13 cellular contexts compared by ENCODE assay signal in the genomic region with DNA sequence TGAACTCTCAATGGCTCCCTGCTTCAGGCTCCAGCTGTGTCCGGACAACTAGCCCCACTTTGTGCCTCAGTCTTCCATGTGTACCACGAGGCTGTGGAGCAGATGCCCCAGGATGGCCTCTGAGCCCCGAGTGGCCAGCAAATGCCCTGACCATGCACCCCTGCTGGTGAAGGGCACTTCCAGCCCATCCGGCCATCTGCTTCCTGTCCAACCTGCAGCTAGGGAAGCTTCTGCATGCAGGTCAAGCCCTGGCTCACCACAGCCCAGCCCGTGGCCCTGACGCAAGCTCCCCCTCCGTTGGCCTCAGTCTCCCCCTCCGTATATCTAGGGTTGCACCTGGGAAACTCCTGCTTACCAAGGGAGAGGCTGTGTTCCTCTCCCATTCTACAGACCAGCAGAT. TPM values are rescaled to one million over a fixed set of nuclear protein-coding genes. Genes with fewer than 3 reads are reported as not detected.
DNase-seq lines count a peak whose midpoint lies in the region; ATAC-seq and TF ChIP-seq lines count a peak whose summit lies in the region.
"Had no signal": no experiment of that assay in that cellular context is flagged by ENCODE, and none has a peak within 500 bp of the region (broad histone marks: within the 10 kb centered on the region; RNA-seq: fewer than 3 reads in every experiment).

No MANE protein-coding gene starts in this region.

- ATAC-seq in mucosa of descending colon: no peak

- H3K9me3 ChIP-seq in mucosa of descending colon (no peaks in the 10 kb centered on the region), tibial artery (no peaks in the 10 kb centered on the region)

- H3K36me3 Mint-ChIP-seq in activated T-helper 1 cell treated with anti-CD3 and anti-CD28 coated beads, Interleukin-12 subunit alpha, Interleukin-12 subunit beta, Interleukin-2, Interleukin-4 antibody, amounts not matched to agents 30 ng/mL and 10 ng/mL and 1 ng/mL, durations not matched to agents 14 hours and 24 hours and 36 hours (ENCODE audit: low read depth): peaks cover 35% of the 10 kb centered on the region
- H3K36me3 Mint-ChIP-seq in endothelial cell (ENCODE audit: low read depth, unreplicated experiment) (peaks cover 8% of the 10 kb centered on the region), progenitor cell of endocrine pancreas (ENCODE audit: insufficient read depth) (peaks cover 1% of the 10 kb centered on the region)
- peaks cover 61% of the 10 kb centered on the region for H3K36me3 Mint-ChIP-seq in activated T-cell treated with anti-CD3 and anti-CD28 coated beads, Interleukin-2, amount 50 U/mL, for 24 hours (ENCODE audit: low read depth)

- DNase-seq in activated T-helper 1 cell treated with anti-CD3 and anti-CD28 coated beads, Interleukin-12 subunit alpha, Interleukin-12 subunit beta, Interleukin-2, Interleukin-4 antibody, amounts not matched to agents 30 ng/mL and 10 ng/mL and 1 ng/mL, durations not matched to agents 14 hours and 24 hours and 36 hours (ENCODE audit: low spot score): no peak
- peak; percentile 42 for DNase-seq in endothelial cell (ENCODE audit: low spot score)
- DNase-seq in mucosa of descending colon: peak in 2 of 3 donors; percentile 42 to 62
- peak in 1 of 2 donors; percentile 73 for DNase-seq in tibial artery
- no peak for DNase-seq in activated T-cell treated with anti-CD3 and anti-CD28 coated beads, Interleukin-2, amount 50 U/mL, for 24 hours
- DNase-seq in NK-92 treated with Interleukin-12 subunit alpha and Interleukin-12 subunit beta, amount 100 ng/mL, for 24 hours (lab: John Stamatoyannopoulos, UW): no peak
- no peak for DNase-seq in progenitor cell of endocrine pancreas (ENCODE audit: low spot score, unreplicated experiment)
- DNase-seq: activated CD4-positive, alpha-beta T cell treated with anti-CD3 and anti-CD28 coated beads, Interleukin-2, amount 50 U/mL, for 1 hour; COR-L47; NCI-H2029; stimulated activated CD4-positive, alpha-beta T cell treated with anti-CD3 and anti-CD28 coated beads, Interleukin-2, amount 100 ng/mL, for 24 hours; stimulated activated naive CD4-positive, alpha-beta T cell treated with Interleukin-2 at 50 U/mL for 16 hours had no signal

- H3K9me3 Mint-ChIP-seq in activated T-helper 1 cell treated with anti-CD3 and anti-CD28 coated beads, Interleukin-12 subunit alpha, Interleukin-12 subunit beta, Interleukin-2, Interleukin-4 antibody, amounts not matched to agents 30 ng/mL and 10 ng/mL and 1 ng/mL, durations not matched to agents 14 hours and 24 hours and 36 hours: no peaks in the 10 kb centered on the region
- H3K9me3 Mint-ChIP-seq in endothelial cell (ENCODE audit: unreplicated experiment) (no peaks in the 10 kb centered on the region), progenitor cell of endocrine pancreas (ENCODE audit: low read depth) (no peaks in the 10 kb centered on the region)
- no peaks in the 10 kb centered on the region for H3K9me3 Mint-ChIP-seq in activated T-cell treated with anti-CD3 and anti-CD28 coated beads, Interleukin-2, amount 50 U/mL, for 24 hours

- no peak overlapping the region for H3K4me3 ChIP-seq in mucosa of descending colon
- H3K4me3 ChIP-seq in tibial artery: no peak overlapping the region

- H3K36me3 ChIP-seq in mucosa of descending colon (ENCODE audit: low read depth) (no peaks in the 10 kb centered on the region), tibial artery (peaks cover 11 to 34% (median 21%) of the 10 kb centered on the region in 3 donors)

- H3K4me1 ChIP-seq in mucosa of descending colon (ENCODE audit: low read depth): peaks cover 15% of the 10 kb centered on the region
- peaks cover 0 to 78% (median 69%) of the 10 kb centered on the region in 4 donors for H3K4me1 ChIP-seq in tibial artery

- peak overlapping the region; percentile 23 to 100 for H3K27ac ChIP-seq in tibial artery
- H3K27ac ChIP-seq: KMS-11 had no signal

- no peaks in the 10 kb centered on the region for H3K27me3 ChIP-seq in tibial artery

- peaks cover 62% of the 10 kb centered on the region for H3K4me1 Mint-ChIP-seq in activated T-helper 1 cell treated with anti-CD3 and anti-CD28 coated beads, Interleukin-12 subunit alpha, Interleukin-12 subunit beta, Interleukin-2, Interleukin-4 antibody, amounts not matched to agents 30 ng/mL and 10 ng/mL and 1 ng/mL, durations not matched to agents 14 hours and 24 hours and 36 hours (ENCODE audit: low read depth)
- H3K4me1 Mint-ChIP-seq in endothelial cell (ENCODE audit: unreplicated experiment): peaks cover 52% of the 10 kb centered on the region
- peaks cover 79% of the 10 kb centered on the region for H3K4me1 Mint-ChIP-seq in activated T-cell treated with anti-CD3 and anti-CD28 coated beads, Interleukin-2, amount 50 U/mL, for 24 hours (ENCODE audit: low read depth)
- H3K4me1 Mint-ChIP-seq in progenitor cell of endocrine pancreas (ENCODE audit: low read depth): peaks cover 16% of the 10 kb centered on the region

- intact Hi-C loops in activated T-helper 1 cell treated with anti-CD3 and anti-CD28 coated beads, Interleukin-12 subunit alpha, Interleukin-12 subunit beta, Interleukin-2, Interleukin-4 antibody, amounts not matched to agents 30 ng/mL and 10 ng/mL and 1 ng/mL, durations not matched to agents 14 hours and 24 hours and 36 hours (cut with micrococcal nuclease): no loop called here
- intact Hi-C loops in mucosa of descending colon (cut with DNase I, micrococcal nuclease): no loop called here
- intact Hi-C loops in tibial artery (cut with DNase I; ENCODE audit: low total_unique reads): no loop called here

- peak overlapping the region; percentile 22 for H3K4me3 Mint-ChIP-seq in activated T-helper 1 cell treated with anti-CD3 and anti-CD28 coated beads, Interleukin-12 subunit alpha, Interleukin-12 subunit beta, Interleukin-2, Interleukin-4 antibody, amounts not matched to agents 30 ng/mL and 10 ng/mL and 1 ng/mL, durations not matched to agents 14 hours and 24 hours and 36 hours
- H3K4me3 Mint-ChIP-seq in endothelial cell (ENCODE audit: unreplicated experiment) (no peak overlapping the region), progenitor cell of endocrine pancreas (ENCODE audit: low read depth) (no peak overlapping the region)
- H3K4me3 Mint-ChIP-seq in activated T-cell treated with anti-CD3 and anti-CD28 coated beads, Interleukin-2, amount 50 U/mL, for 24 hours: no peak overlapping the region

- TF ChIP-seq CTCF in endothelial cell (IDR thresholded peaks at IDR 0.05; ENCODE audit: unreplicated experiment) (no peak), mucosa of descending colon (IDR thresholded peaks at IDR 0.05) (no peak), tibial artery (IDR thresholded peaks at IDR 0.05) (no peak), progenitor cell of endocrine pancreas (IDR thresholded peaks at IDR 0.05; ENCODE audit: unreplicated experiment) (no peak)

- no peaks in the 10 kb centered on the region for H3K27me3 Mint-ChIP-seq in activated T-helper 1 cell treated with anti-CD3 and anti-CD28 coated beads, Interleukin-12 subunit alpha, Interleukin-12 subunit beta, Interleukin-2, Interleukin-4 antibody, amounts not matched to agents 30 ng/mL and 10 ng/mL and 1 ng/mL, durations not matched to agents 14 hours and 24 hours and 36 hours (ENCODE audit: insufficient read depth)
- H3K27me3 Mint-ChIP-seq in endothelial cell (ENCODE audit: unreplicated experiment): peaks cover 15% of the 10 kb centered on the region
- no peaks in the 10 kb centered on the region for H3K27me3 Mint-ChIP-seq in activated T-cell treated with anti-CD3 and anti-CD28 coated beads, Interleukin-2, amount 50 U/mL, for 24 hours
- no peaks in the 10 kb centered on the region for H3K27me3 Mint-ChIP-seq in progenitor cell of endocrine pancreas

- peak overlapping the region; percentile 18 for H3K27ac Mint-ChIP-seq in activated T-helper 1 cell treated with anti-CD3 and anti-CD28 coated beads, Interleukin-12 subunit alpha, Interleukin-12 subunit beta, Interleukin-2, Interleukin-4 antibody, amounts not matched to agents 30 ng/mL and 10 ng/mL and 1 ng/mL, durations not matched to agents 14 hours and 24 hours and 36 hours
- H3K27ac Mint-ChIP-seq in endothelial cell (ENCODE audit: unreplicated experiment) (no peak overlapping the region), progenitor cell of endocrine pancreas (no peak overlapping the region)
- no peak overlapping the region for H3K27ac Mint-ChIP-seq in activated T-cell treated with anti-CD3 and anti-CD28 coated beads, Interleukin-2, amount 50 U/mL, for 24 hours

RNA-seq across cellular contexts. Expression of gene NINJ1, which starts 4.8 kb away (rescaled TPM):
- 94.2 and 95.3 TPM in 2 replicates for total RNA-seq in activated T-helper 1 cell treated with anti-CD3 and anti-CD28 coated beads, Interleukin-12 subunit alpha, Interleukin-12 subunit beta, Interleukin-2, Interleukin-4 antibody, amounts not matched to agents 30 ng/mL and 10 ng/mL and 1 ng/mL, durations not matched to agents 14 hours and 24 hours and 36 hours
- total RNA-seq in endothelial cell (ENCODE audit: unreplicated experiment) (34.2 TPM), mucosa of descending colon (10 to 100 TPM; 19.5 to 68.9 (median 23.2) TPM), progenitor cell of endocrine pancreas (38.1 and 39.5 TPM in 2 replicates)

RNA-seq across cellular contexts. Expression of gene CARD19, which starts 33.3 kb away (rescaled TPM):
- 40.5 and 41.7 TPM in 2 replicates for total RNA-seq in activated T-helper 1 cell treated with anti-CD3 and anti-CD28 coated beads, Interleukin-12 subunit alpha, Interleukin-12 subunit beta, Interleukin-2, Interleukin-4 antibody, amounts not matched to agents 30 ng/mL and 10 ng/mL and 1 ng/mL, durations not matched to agents 14 hours and 24 hours and 36 hours
- total RNA-seq in endothelial cell (ENCODE audit: unreplicated experiment) (13.2 TPM), mucosa of descending colon (10 to 100 TPM; 39.1 to 47.8 (median 44.2) TPM), progenitor cell of endocrine pancreas (19.3 and 20.4 TPM in 2 replicates)

RNA-seq across cellular contexts. Expression of gene WNK2, which starts 54.7 kb away (rescaled TPM):
- 2.2 and 3.0 TPM in 2 replicates for total RNA-seq in activated T-helper 1 cell treated with anti-CD3 and anti-CD28 coated beads, Interleukin-12 subunit alpha, Interleukin-12 subunit beta, Interleukin-2, Interleukin-4 antibody, amounts not matched to agents 30 ng/mL and 10 ng/mL and 1 ng/mL, durations not matched to agents 14 hours and 24 hours and 36 hours
- total RNA-seq in endothelial cell (ENCODE audit: unreplicated experiment) (0.82 TPM), mucosa of descending colon (100 to 1,000 TPM; 175 to 276 (median 201) TPM), progenitor cell of endocrine pancreas (302 and 345 TPM in 2 replicates)

Comparison
In these comparisons a context has a peak if more than half of its experiments do, and no peak if none do; other contexts are left out.
1. DNase-seq: peak in endothelial cell (single experiment) and mucosa of descending colon (2 of 3); none in activated T-helper 1 cell treated with anti-CD3 and anti-CD28 coated beads, Interleukin-12 subunit alpha, Interleukin-12 subunit beta, Interleukin-2, Interleukin-4 antibody, amounts not matched to agents 30 ng/mL and 10 ng/mL and 1 ng/mL, durations not matched to agents 14 hours and 24 hours and 36 hours (single experiment), activated T-cell treated with anti-CD3 and anti-CD28 coated beads, Interleukin-2, amount 50 U/mL, for 24 hours (single experiment), NK-92 treated with Interleukin-12 subunit alpha and Interleukin-12 subunit beta, amount 100 ng/mL, for 24 hours (single experiment) and progenitor cell of endocrine pancreas (single experiment).
2. RNA of gene WNK2, which starts 54.7 kb away (total RNA-seq): 302 to 345 TPM in progenitor cell of endocrine pancreas and 175 to 276 TPM in mucosa of descending colon; 2.2 to 3.0 TPM in activated T-helper 1 cell treated with anti-CD3 and anti-CD28 coated beads, Interleukin-12 subunit alpha, Interleukin-12 subunit beta, Interleukin-2, Interleukin-4 antibody, amounts not matched to agents 30 ng/mL and 10 ng/mL and 1 ng/mL, durations not matched to agents 14 hours and 24 hours and 36 hours and 0.82 TPM in endothelial cell (single experiment); every median in the first group is over 10 times any median in the second.